In genomic region chr2:8306530-8307351, GRCh38 we compare ENCODE assay signal across 13 cellular contexts.
DNase-seq lines count a peak whose midpoint lies in the region; FAIRE-seq and TF ChIP-seq lines count a peak whose summit lies in the region.
"Had no signal": no experiment of that assay in that cellular context is flagged by ENCODE, and none has a peak within 500 bp of the region (broad histone marks: within the 10 kb centered on the region; RNA-seq: fewer than 3 reads in every experiment).

No MANE protein-coding gene starts in this region.

- CTCF ChIA-PET in HEK293T (lab: Yijun Ruan, JAX) = no interaction called here

- no peaks in the 10 kb centered on the region for H3K27me3 ChIP-seq in bronchial epithelial cell (ENCODE audit: control insufficient read depth, insufficient read depth, low read length)
- H3K27me3 ChIP-seq: tibial nerve had no signal

- no peaks in the 10 kb centered on the region for H3K4me1 ChIP-seq in kidney (ENCODE audit: control insufficient read depth in 1 of 2, insufficient read depth in 1 of 2, low read depth in 1 of 2, low read length in 2 of 2)

- TF ChIP-seq CTCF in bronchial epithelial cell (IDR thresholded peaks at IDR 0.05; ENCODE audit: insufficient read depth, low read length, severe bottlenecking) = no peak
- no peak for TF ChIP-seq CTCF in neural crest cell (conservative IDR thresholded peaks at IDR 0.05)
- no peak for TF ChIP-seq CTCF in kidney (IDR thresholded peaks at IDR 0.05; ENCODE audit: borderline replicate concordance, extremely low read depth, insufficient read depth)

- DNase-seq in Daoy (ENCODE audit: low read depth) = peak; percentile 36
- DNase-seq in LoVo (ENCODE audit: low spot score) = peak; percentile 14
- DNase-seq in bronchial epithelial cell (ENCODE audit: low read depth) = peak; percentile 36
- DNase-seq in neural crest cell (ENCODE audit: low read depth, low spot score) = no peak
- DNase-seq in kidney = no peak
- DNase-seq in GM19238 (ENCODE audit: insufficient read length, low spot score) = no peak
- DNase-seq in HEK293T (ENCODE audit: extremely low spot score) = no peak
- no peak for DNase-seq in hypothalamus (lab: John Stamatoyannopoulos, UW)
- DNase-seq: activated gamma-delta T cell treated with Interleukin-2 at 50 U/mL for 16 hours; effector memory CD4-positive, alpha-beta T cell; NCI-H1436; stimulated activated CD4-positive, alpha-beta T cell treated with anti-CD3 and anti-CD28 coated beads, Interleukin-4, amount 100 ng/mL, for 1 hour had no signal

- no peaks in the 10 kb centered on the region for H3K9me3 ChIP-seq in kidney (ENCODE audit: control insufficient read depth in 1 of 2, low read length in 2 of 2)
- H3K9me3 ChIP-seq: tibial nerve had no signal

- H3K36me3 ChIP-seq in bronchial epithelial cell (ENCODE audit: control insufficient read depth, insufficient read depth, low read length) (no peaks in the 10 kb centered on the region), kidney (ENCODE audit: control insufficient read depth in 1 of 2, insufficient read depth in 2 of 2, low read length in 2 of 2) (no peaks in the 10 kb centered on the region)
- H3K36me3 ChIP-seq: tibial nerve had no signal

- no peaks in the 10 kb centered on the region for H3K27me3 Mint-ChIP-seq in neural crest cell (ENCODE audit: low read depth)

- H3K4me3 Mint-ChIP-seq in neural crest cell = no peak overlapping the region

- FAIRE-seq in bronchial epithelial cell (lab: Jason Lieb, UNC) (no peak), kidney (lab: Jason Lieb, UNC) (no peak)

- peaks cover 22% of the 10 kb centered on the region for H3K4me1 Mint-ChIP-seq in neural crest cell

- H3K4me3 ChIP-seq in bronchial epithelial cell (ENCODE audit: low read depth, low read length) (no peak overlapping the region), kidney (ENCODE audit: low read length in 2 of 2) (no peak overlapping the region)
- H3K4me3 ChIP-seq: tibial nerve had no signal

- H3K9me3 Mint-ChIP-seq in neural crest cell = peaks cover 3% of the 10 kb centered on the region

- no peaks in the 10 kb centered on the region for H3K36me3 Mint-ChIP-seq in neural crest cell (ENCODE audit: low read depth)

- H3K27ac ChIP-seq in kidney (ENCODE audit: low read depth in 2 of 2, low read length in 2 of 2) = no peak overlapping the region
- H3K27ac ChIP-seq: tibial nerve had no signal

- no peak overlapping the region for H3K9ac ChIP-seq in kidney (ENCODE audit: low read length in 2 of 2)

- POLR2A ChIA-PET in HEK293T (lab: Yijun Ruan, JAX) = no interaction called here

- peak overlapping the region; percentile 21 for H3K27ac Mint-ChIP-seq in neural crest cell (ENCODE audit: unreplicated experiment)

- intact Hi-C loops in kidney (cut with DNase I) = no loop called here

TF ChIP-seq in HEK293T, 16 proteins besides CTCF, POLR2A, EP300 and RAD21:
- no peak for TF ChIP-seq L3MBTL2 (conservative IDR thresholded peaks at IDR 0.05)
- TF ChIP-seq ARNT (IDR thresholded peaks at IDR 0.05) = no peak
- TF ChIP-seq SUZ12 (IDR thresholded peaks at IDR 0.05) = no peak
- no peak for TF ChIP-seq TARDBP (IDR thresholded peaks at IDR 0.05)
- no peak for TF ChIP-seq ZNF384 (IDR thresholded peaks at IDR 0.05)
- no peak for TF ChIP-seq FOXM1 (IDR thresholded peaks at IDR 0.05; ENCODE audit: borderline replicate concordance)
- no peak for TF ChIP-seq NFRKB (IDR thresholded peaks at IDR 0.05)
- TF ChIP-seq PKNOX1 (IDR thresholded peaks at IDR 0.05) = no peak
- no peak for TF ChIP-seq CTBP1 (IDR thresholded peaks at IDR 0.05; ENCODE audit: borderline replicate concordance)
- no peak for TF ChIP-seq LEF1 (IDR thresholded peaks at IDR 0.05; ENCODE audit: borderline replicate concordance)
- no peak for TF ChIP-seq FOXK2 (IDR thresholded peaks at IDR 0.05)
- TF ChIP-seq ELF4 (IDR thresholded peaks at IDR 0.05) = no peak
- no peak for TF ChIP-seq HDGF (IDR thresholded peaks at IDR 0.05; ENCODE audit: borderline replicate concordance)
- no peak for TF ChIP-seq SP1 (IDR thresholded peaks at IDR 0.05)

Comparison
In these comparisons a context has a peak if more than half of its experiments do, and no peak if none do; other contexts are left out.
1. DNase-seq: peak in Daoy (single experiment), LoVo (single experiment) and bronchial epithelial cell (single experiment); none in neural crest cell (single experiment), kidney (single experiment), GM19238 (single experiment), HEK293T (single experiment) and hypothalamus (0 of 51).